Comparison of ENCODE assay signal across 2 cellular contexts in the genomic region with DNA sequence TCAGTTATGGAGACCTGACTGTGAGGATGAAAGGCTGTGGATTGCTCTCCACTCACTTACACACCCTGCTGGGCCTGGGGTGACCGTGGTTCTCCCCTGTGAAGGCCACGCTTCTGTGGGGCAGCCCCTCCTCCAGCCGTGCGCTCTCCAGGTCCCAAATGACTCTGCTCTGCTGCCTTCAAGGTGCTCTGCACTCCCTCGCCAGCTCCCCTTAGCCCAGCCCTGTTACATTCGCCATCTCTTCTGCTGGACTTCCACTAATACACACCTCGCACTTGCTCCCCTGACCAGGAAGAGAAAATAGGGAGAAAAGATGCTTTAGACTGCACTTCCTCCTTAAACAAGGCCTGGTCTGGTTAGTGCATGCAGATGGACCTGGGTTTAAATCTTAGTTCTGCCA.
TF ChIP-seq lines count a peak whose summit lies in the region.

No MANE protein-coding gene starts in this region.

TF ChIP-seq in SK-N-SH, 30 proteins besides CTCF, POLR2A, EP300 and RAD21 (continued from another document):
- TF ChIP-seq FOSL2 (IDR thresholded peaks at IDR 0.05; ENCODE audit: borderline replicate concordance, low read depth) (no peak), SMC3 (IDR thresholded peaks at IDR 0.05; ENCODE audit: low read depth, low read length) (no peak), FOXJ3 (CRISPR knock-in tag; IDR thresholded peaks at IDR 0.05) (no peak)
- TF ChIP-seq, protein P1, sequence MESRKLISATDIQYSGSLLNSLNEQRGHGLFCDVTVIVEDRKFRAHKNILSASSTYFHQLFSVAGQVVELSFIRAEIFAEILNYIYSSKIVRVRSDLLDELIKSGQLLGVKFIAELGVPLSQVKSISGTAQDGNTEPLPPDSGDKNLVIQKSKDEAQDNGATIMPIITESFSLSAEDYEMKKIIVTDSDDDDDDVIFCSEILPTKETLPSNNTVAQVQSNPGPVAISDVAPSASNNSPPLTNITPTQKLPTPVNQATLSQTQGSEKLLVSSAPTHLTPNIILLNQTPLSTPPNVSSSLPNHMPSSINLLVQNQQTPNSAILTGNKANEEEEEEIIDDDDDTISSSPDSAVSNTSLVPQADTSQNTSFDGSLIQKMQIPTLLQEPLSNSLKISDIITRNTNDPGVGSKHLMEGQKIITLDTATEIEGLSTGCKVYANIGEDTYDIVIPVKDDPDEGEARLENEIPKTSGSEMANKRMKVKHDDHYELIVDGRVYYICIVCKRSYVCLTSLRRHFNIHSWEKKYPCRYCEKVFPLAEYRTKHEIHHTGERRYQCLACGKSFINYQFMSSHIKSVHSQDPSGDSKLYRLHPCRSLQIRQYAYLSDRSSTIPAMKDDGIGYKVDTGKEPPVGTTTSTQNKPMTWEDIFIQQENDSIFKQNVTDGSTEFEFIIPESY (IDR thresholded peaks at IDR 0.05; ENCODE audit: borderline replicate concordance, low read depth), result no peak
- TF ChIP-seq, protein P2, sequence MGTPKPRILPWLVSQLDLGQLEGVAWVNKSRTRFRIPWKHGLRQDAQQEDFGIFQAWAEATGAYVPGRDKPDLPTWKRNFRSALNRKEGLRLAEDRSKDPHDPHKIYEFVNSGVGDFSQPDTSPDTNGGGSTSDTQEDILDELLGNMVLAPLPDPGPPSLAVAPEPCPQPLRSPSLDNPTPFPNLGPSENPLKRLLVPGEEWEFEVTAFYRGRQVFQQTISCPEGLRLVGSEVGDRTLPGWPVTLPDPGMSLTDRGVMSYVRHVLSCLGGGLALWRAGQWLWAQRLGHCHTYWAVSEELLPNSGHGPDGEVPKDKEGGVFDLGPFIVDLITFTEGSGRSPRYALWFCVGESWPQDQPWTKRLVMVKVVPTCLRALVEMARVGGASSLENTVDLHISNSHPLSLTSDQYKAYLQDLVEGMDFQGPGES (IDR thresholded peaks at IDR 0.05; ENCODE audit: low read depth, low read length), result no peak

TF ChIP-seq in SK-N-SH treated with all-trans-retinoic acid at 6 μM for 48 hours, 23 proteins besides CTCF, POLR2A, EP300 and RAD21 (continued from another document):
- TF ChIP-seq, protein P3, sequence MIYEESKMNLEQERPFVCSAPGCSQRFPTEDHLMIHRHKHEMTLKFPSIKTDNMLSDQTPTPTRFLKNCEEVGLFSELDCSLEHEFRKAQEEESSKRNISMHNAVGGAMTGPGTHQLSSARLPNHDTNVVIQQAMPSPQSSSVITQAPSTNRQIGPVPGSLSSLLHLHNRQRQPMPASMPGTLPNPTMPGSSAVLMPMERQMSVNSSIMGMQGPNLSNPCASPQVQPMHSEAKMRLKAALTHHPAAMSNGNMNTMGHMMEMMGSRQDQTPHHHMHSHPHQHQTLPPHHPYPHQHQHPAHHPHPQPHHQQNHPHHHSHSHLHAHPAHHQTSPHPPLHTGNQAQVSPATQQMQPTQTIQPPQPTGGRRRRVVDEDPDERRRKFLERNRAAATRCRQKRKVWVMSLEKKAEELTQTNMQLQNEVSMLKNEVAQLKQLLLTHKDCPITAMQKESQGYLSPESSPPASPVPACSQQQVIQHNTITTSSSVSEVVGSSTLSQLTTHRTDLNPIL (CRISPR knock-in tag; IDR thresholded peaks at IDR 0.05; ENCODE audit: low read depth), result no peak
- TF ChIP-seq ZFP3 (CRISPR knock-in tag; IDR thresholded peaks at IDR 0.05) (no peak), POU6F1 (CRISPR knock-in tag; IDR thresholded peaks at IDR 0.05; ENCODE audit: borderline replicate concordance, low read depth) (no peak)
